In the genomic region with DNA sequence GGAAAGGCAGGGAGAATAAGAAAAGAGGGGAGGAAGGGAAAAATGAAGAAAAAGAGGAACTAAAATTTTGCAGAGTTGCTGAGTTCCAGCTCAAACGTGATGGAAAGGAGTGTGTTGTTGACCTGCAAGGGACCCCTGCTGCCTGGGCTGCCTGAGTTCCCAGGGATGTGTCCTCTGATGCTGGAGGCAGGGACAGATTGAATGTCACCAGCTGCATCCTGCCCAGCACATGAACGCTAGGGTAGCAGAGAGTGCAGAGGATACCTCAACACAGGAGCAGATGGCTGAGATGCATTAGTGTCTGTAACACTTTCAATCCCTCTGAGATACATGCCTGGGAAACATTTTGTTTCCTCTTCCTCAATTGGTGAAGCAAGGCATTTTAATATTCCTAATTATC, we compare ENCODE assay signal across 19 cellular contexts.
A peak's percentile ranks its signal among the peaks of the same experiment; 100 is the strongest.
DNase-seq lines count a peak whose midpoint lies in the region; ATAC-seq, FAIRE-seq and TF ChIP-seq lines count a peak whose summit lies in the region.
"Had no signal": no experiment of that assay in that cellular context is flagged by ENCODE, and none has a peak within 500 bp of the region (broad histone marks: within the 10 kb centered on the region; RNA-seq: fewer than 3 reads in every experiment).

No MANE protein-coding gene starts in this region.

- DNase-seq in DMS153 (lab: John Stamatoyannopoulos, UW): peak; percentile 1
- no peak for DNase-seq in DMS153 treated with DMSO at 0.1 percent for 48 hours (lab: John Stamatoyannopoulos, UW; ENCODE audit: unreplicated experiment)
- no peak for DNase-seq in CD4-positive, alpha-beta memory T cell
- DNase-seq in NCI-H524 (lab: John Stamatoyannopoulos, UW): peak; percentile 88 to 95
- DNase-seq in H1 (ENCODE audit: low read depth in 1 of 2, low spot score in 2 of 2): no peak
- DNase-seq in mesothelial cell of epicardium (ENCODE audit: low spot score in 2 of 2, unreplicated experiment in 2 of 2): no peak
- DNase-seq in activated naive CD4-positive, alpha-beta T cell treated with anti-CD3 and anti-CD28 coated beads, Interleukin-2, amount 50 U/mL, for 72 hours (ENCODE audit: low spot score in 2 of 2): no peak
- DNase-seq in SIG-M5 treated with dmso at 0.1 percent for 504 hours (lab: John Stamatoyannopoulos, UW; ENCODE audit: unreplicated experiment): no peak
- DNase-seq: 8988T; activated naive CD4-positive, alpha-beta T cell treated with Interleukin-2 at 50 U/mL for 16 hours; aorta; H7; mesendoderm; NCI-H1436 treated with DMSO at 0.1 percent for 48 hours; NCI-H526 treated with DMSO at 0.1 percent for 48 hours; stimulated activated naive B cell treated with anti-CD40 and anti-IgM and Interleukin-4, amounts not matched to agents 10 μg/mL and 1 μg/mL and 100 μg/mL, for 72 hours; trophoblast cell had no signal

- H3K79me2 ChIP-seq in H1 (ENCODE audit: control insufficient read depth in 1 of 2, insufficient read depth in 2 of 2, low read length in 2 of 2): no peaks in the 10 kb centered on the region

- H3K4me3 ChIP-seq in CD4-positive, alpha-beta memory T cell (ENCODE audit: low read length in 2 of 2): no peak overlapping the region
- H3K4me3 ChIP-seq in H1 (ENCODE audit: extremely low read depth in 1 of 4, insufficient read depth in 2 of 4, low read depth in 3 of 4, low read length in 4 of 4): no peak overlapping the region
- H3K4me3 ChIP-seq: K562 had no signal

- TF ChIP-seq EP300 in H1 (IDR thresholded peaks at IDR 0.05; ENCODE audit: borderline replicate concordance in 1 of 2, low read depth in 2 of 2, low read length in 2 of 2): no peak

- 0 out of 2 replicates have a peak overlapping the region, but pooled peaks have one; percentile 35 for H2BK5ac ChIP-seq in H1 (ENCODE audit: low read depth, low read length)

- H3K27ac Mint-ChIP-seq in CD4-positive, alpha-beta memory T cell: peak overlapping the region in 4 of 7 donors; percentile 3 to 68 (median 50)
- no peak overlapping the region for H3K27ac Mint-ChIP-seq in mesothelial cell of epicardium
- no peak overlapping the region for H3K27ac Mint-ChIP-seq in activated naive CD4-positive, alpha-beta T cell treated with anti-CD3 and anti-CD28 coated beads, Interleukin-2, amount 50 U/mL, for 72 hours
- H3K27ac Mint-ChIP-seq: stimulated activated naive B cell treated with anti-CD40 and anti-IgM and Interleukin-4, amounts not matched to agents 10 μg/mL and 1 μg/mL and 100 μg/mL, for 72 hours had no signal

- H3K4me2 ChIP-seq in H1 (ENCODE audit: insufficient read depth in 1 of 2, low read depth in 2 of 2, low read length in 2 of 2): no peak overlapping the region

- POLR2A ChIA-PET in CD4-positive, alpha-beta memory T cell (lab: Charles Lee; ENCODE audit: partially characterized antibody): interaction anchor here (2.0 to 9.8 kb wide), 2 partner anchors 19 to 107 kb away, joined by 6 to 247 read pairs; partner anchors contain the start of gene UBL3
- POLR2A ChIA-PET in H1 (lab: Charles Lee; ENCODE audit: partially characterized antibody): no interaction called here

- no peaks in the 10 kb centered on the region for H3K79me1 ChIP-seq in H1 (ENCODE audit: low read depth, low read length)

- H3K56ac ChIP-seq in H1 (replicated peaks; ENCODE audit: insufficient read length, low read depth, low read length): no peak overlapping the region

- H3K4ac ChIP-seq in H1 (replicated peaks; ENCODE audit: insufficient read length, low read depth, low read length): no peak overlapping the region

- no peaks in the 10 kb centered on the region for H3K27me3 Mint-ChIP-seq in CD4-positive, alpha-beta memory T cell
- H3K27me3 Mint-ChIP-seq in mesothelial cell of epicardium (ENCODE audit: low read depth): peaks cover 3% of the 10 kb centered on the region

- no peaks in the 10 kb centered on the region for H4K20me1 ChIP-seq in H1 (replicated peaks in 1 of 2; ENCODE audit: control insufficient read depth in 1 of 2, insufficient read depth in 2 of 2, low read length in 2 of 2)

- peak overlapping the region; percentile 40; the same call in 1 of the 2 replicates for H2BK12ac ChIP-seq in H1 (ENCODE audit: low read depth, low read length)

- H4K5ac ChIP-seq in H1 (ENCODE audit: insufficient read length, low read depth, low read length): no peak overlapping the region

- peaks cover 0 to 1% (median 0%) of the 10 kb centered on the region in 8 donors for H3K9me3 Mint-ChIP-seq in CD4-positive, alpha-beta memory T cell
- H3K9me3 Mint-ChIP-seq in mesothelial cell of epicardium: no peaks in the 10 kb centered on the region
- no peaks in the 10 kb centered on the region for H3K9me3 Mint-ChIP-seq in activated naive CD4-positive, alpha-beta T cell treated with anti-CD3 and anti-CD28 coated beads, Interleukin-2, amount 50 U/mL, for 72 hours
- H3K9me3 Mint-ChIP-seq: stimulated activated naive B cell treated with anti-CD40 and anti-IgM and Interleukin-4, amounts not matched to agents 10 μg/mL and 1 μg/mL and 100 μg/mL, for 72 hours had no signal

- no peaks in the 10 kb centered on the region for H3K27me3 ChIP-seq in CD4-positive, alpha-beta memory T cell (ENCODE audit: insufficient read depth, low read length)
- peaks cover 0 to 5% (median 0%) of the 10 kb centered on the region in 4 experiments; a peak in 3 of 7 replicates for H3K27me3 ChIP-seq in H1 (replicated peaks in 1 of 4; ENCODE audit: control insufficient read depth in 3 of 4, extremely low read depth in 1 of 4, insufficient read depth in 3 of 4, low read length in 3 of 4)

- H3K23me2 ChIP-seq in H1 (ENCODE audit: low read depth, low read length): no peaks in the 10 kb centered on the region

- CTCF ChIA-PET in CD4-positive, alpha-beta memory T cell (lab: Charles Lee; ENCODE audit: partially characterized antibody): interaction anchor here (0.7 to 2.4 kb wide), 6 partner anchors 12 to 202 kb away, joined by 3 to 10 read pairs (median 3); no protein-coding TSS in a partner anchor
- CTCF ChIA-PET in H1 (lab: Charles Lee; ENCODE audit: partially characterized antibody): interaction anchor here (0.6 to 2.0 kb wide), 7 partner anchors 8 to 169 kb away, joined by 3 to 7 read pairs (median 3); no protein-coding TSS in a partner anchor

- H4K8ac ChIP-seq in H1 (ENCODE audit: extremely low read depth, insufficient read depth, low read length): no peak overlapping the region; the same call in 1 of the 2 replicates

- no peak overlapping the region for H3K9ac ChIP-seq in H1 (replicated peaks in 1 of 4; ENCODE audit: extremely low read depth in 1 of 4, low read depth in 3 of 4, low read length in 3 of 4)

- intact Hi-C loops in CD4-positive, alpha-beta memory T cell (cut with micrococcal nuclease): no loop called here

- no peaks in the 10 kb centered on the region for H3K9me3 ChIP-seq in CD4-positive, alpha-beta memory T cell (ENCODE audit: control insufficient read depth in 1 of 2, low read length in 2 of 2)
- H3K9me3 ChIP-seq in H1 (ENCODE audit: insufficient read depth in 2 of 2, low read depth in 1 of 2, low read length in 1 of 2): no peaks in the 10 kb centered on the region

- no peak overlapping the region for H3K18ac ChIP-seq in H1 (ENCODE audit: extremely low read depth, low read length)

- no peak for TF ChIP-seq POLR2A in H1 (IDR thresholded peaks at IDR 0.05; ENCODE audit: control extremely low read depth in 1 of 2, low read depth in 2 of 2, low read length in 2 of 2)

- peaks cover 60% of the 10 kb centered on the region for H3K4me1 ChIP-seq in CD4-positive, alpha-beta memory T cell (ENCODE audit: insufficient read depth, low read length)
- peaks cover 0 to 18% (median 5%) of the 10 kb centered on the region in 4 experiments; a peak in 4 of 7 replicates for H3K4me1 ChIP-seq in H1 (replicated peaks in 1 of 4; ENCODE audit: control insufficient read depth in 3 of 4, insufficient read depth in 4 of 4, low read length in 3 of 4)

- no peak overlapping the region for H4K91ac ChIP-seq in H1 (replicated peaks; ENCODE audit: insufficient read length, low read length)

- H3K4me1 Mint-ChIP-seq in CD4-positive, alpha-beta memory T cell: peaks cover 36 to 69% (median 54%) of the 10 kb centered on the region in 4 donors
- H3K4me1 Mint-ChIP-seq in mesothelial cell of epicardium: peaks cover 2% of the 10 kb centered on the region

- no peak overlapping the region for H2BK120ac ChIP-seq in H1 (replicated peaks; ENCODE audit: low read depth, low read length)

- no peak overlapping the region for H3K14ac ChIP-seq in H1 (ENCODE audit: insufficient read length)

- no peak for ATAC-seq in activated naive CD4-positive, alpha-beta T cell treated with anti-CD3 and anti-CD28 coated beads, Interleukin-2, amount 50 U/mL, for 72 hours
- ATAC-seq: K562; stimulated activated naive B cell treated with anti-CD40 and anti-IgM and Interleukin-4, amounts not matched to agents 10 μg/mL and 1 μg/mL and 100 μg/mL, for 72 hours had no signal

- H3K27ac ChIP-seq in CD4-positive, alpha-beta memory T cell (ENCODE audit: low read depth, low read length): no peak overlapping the region
- no peak overlapping the region for H3K27ac ChIP-seq in H1 (ENCODE audit: low read depth, low read length)

- no peak overlapping the region for H2BK20ac ChIP-seq in H1 (ENCODE audit: low read length)

- peak overlapping the region; percentile 70; the same call in 1 of the 2 replicates for H2AFZ ChIP-seq in H1 (ENCODE audit: low read length)

- FAIRE-seq in H1 (lab: Jason Lieb, UNC): no peak
- FAIRE-seq: K562, keratinocyte had no signal

- no peaks in the 10 kb centered on the region for H3K36me3 Mint-ChIP-seq in CD4-positive, alpha-beta memory T cell
- no peaks in the 10 kb centered on the region for H3K36me3 Mint-ChIP-seq in mesothelial cell of epicardium
- H3K36me3 Mint-ChIP-seq in activated naive CD4-positive, alpha-beta T cell treated with anti-CD3 and anti-CD28 coated beads, Interleukin-2, amount 50 U/mL, for 72 hours: peaks cover 0 to 10% of the 10 kb centered on the region in 2 donors
- H3K36me3 Mint-ChIP-seq: stimulated activated naive B cell treated with anti-CD40 and anti-IgM and Interleukin-4, amounts not matched to agents 10 μg/mL and 1 μg/mL and 100 μg/mL, for 72 hours had no signal

- no peak overlapping the region for H3K4me3 Mint-ChIP-seq in CD4-positive, alpha-beta memory T cell
- no peak overlapping the region for H3K4me3 Mint-ChIP-seq in mesothelial cell of epicardium
- H3K4me3 Mint-ChIP-seq: stimulated activated naive B cell treated with anti-CD40 and anti-IgM and Interleukin-4, amounts not matched to agents 10 μg/mL and 1 μg/mL and 100 μg/mL, for 72 hours had no signal

- no peaks in the 10 kb centered on the region for H3K36me3 ChIP-seq in CD4-positive, alpha-beta memory T cell (ENCODE audit: insufficient read depth, low read length)
- no peaks in the 10 kb centered on the region for H3K36me3 ChIP-seq in H1 (ENCODE audit: control insufficient read depth in 2 of 4, insufficient read depth in 4 of 4, low read length in 3 of 4)

- H2AK5ac ChIP-seq in H1 (ENCODE audit: low read depth, low read length): no peak overlapping the region

- 11% methylated on average over 2 of the region's 2 CpGs; no CpG with 5 or more reads in 1 of the 2 experiments for WGBS in H1 (ENCODE audit: extremely low coverage in 1 of 2, insufficient coverage in 1 of 2, insufficient read length in 1 of 2, insufficient replicate concordance in 2 of 2, low coverage in 1 of 2, low lambda C conversion rate in 2 of 2, missing lambda C conversion rate in 1 of 2), 2 experiments

- TF ChIP-seq CTCF in H1 (IDR thresholded peaks at IDR 0.05; ENCODE audit: control extremely low read depth in 1 of 3, insufficient read depth in 1 of 3, low read depth in 1 of 3, low read length in 3 of 3) (no peak), mesothelial cell of epicardium (IDR thresholded peaks at IDR 0.05; ENCODE audit: unreplicated experiment) (no peak)

- no peak overlapping the region for H3K23ac ChIP-seq in H1 (ENCODE audit: insufficient read length)

- no peak overlapping the region for H2BK15ac ChIP-seq in H1 (ENCODE audit: low read length)

- TF ChIP-seq RAD21 in H1 (IDR thresholded peaks at IDR 0.05 in 1 of 2, conservative IDR thresholded peaks at IDR 0.05 in 1 of 2; ENCODE audit: low read depth in 2 of 2, low read length in 2 of 2): no peak

Comparison
In these comparisons a context has a peak if more than half of its experiments do, and no peak if none do; other contexts are left out.
1. DNase-seq: peak in DMS153 (single experiment) and NCI-H524 (2 of 2); none in DMS153 treated with DMSO at 0.1 percent for 48 hours (single experiment), CD4-positive, alpha-beta memory T cell (0 of 5), H1 (0 of 2), mesothelial cell of epicardium (0 of 2), activated naive CD4-positive, alpha-beta T cell treated with anti-CD3 and anti-CD28 coated beads, Interleukin-2, amount 50 U/mL, for 72 hours (0 of 2) and SIG-M5 treated with dmso at 0.1 percent for 504 hours (single experiment).
2. H3K27ac Mint-ChIP-seq: peak in CD4-positive, alpha-beta memory T cell (4 of 7); none in mesothelial cell of epicardium (single experiment) and activated naive CD4-positive, alpha-beta T cell treated with anti-CD3 and anti-CD28 coated beads, Interleukin-2, amount 50 U/mL, for 72 hours (0 of 2).